ENCODE assay signal across 18 cellular contexts in the genomic region with DNA sequence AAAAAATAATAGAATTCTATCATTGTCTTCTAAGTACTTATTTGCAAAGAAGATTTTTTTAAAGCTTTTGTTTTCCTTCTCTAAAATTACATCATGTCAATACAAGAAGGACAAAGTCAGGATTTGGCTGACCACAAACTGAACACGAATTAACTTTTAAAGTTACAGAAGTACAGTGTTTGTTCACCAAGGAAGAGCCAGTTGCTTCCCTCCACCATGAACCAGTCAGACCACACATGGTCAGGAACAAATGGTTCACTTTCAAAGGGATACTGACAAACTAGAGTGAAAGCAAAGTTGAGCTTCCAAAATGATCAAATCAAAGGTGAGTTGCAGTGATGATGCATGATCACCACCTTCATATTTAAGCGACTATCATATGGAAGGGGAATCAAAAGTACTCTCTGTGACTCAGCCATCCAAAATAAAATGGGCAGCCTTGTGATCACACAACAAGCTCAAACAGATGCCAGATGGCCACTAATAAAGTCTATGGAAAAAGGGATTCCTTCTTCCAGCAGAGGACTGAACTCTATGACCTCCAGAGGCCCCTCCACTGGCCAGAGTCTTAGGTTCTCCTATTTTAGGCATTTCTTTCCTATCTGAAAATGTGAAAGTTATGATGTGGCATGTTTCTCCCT. TPM values are rescaled to one million over a fixed set of nuclear protein-coding genes. Genes with fewer than 3 reads are reported as not detected.
A peak's percentile ranks its signal among the peaks of the same experiment; 100 is the strongest.
DNase-seq lines count a peak whose midpoint lies in the region; ATAC-seq, FAIRE-seq and TF ChIP-seq lines count a peak whose summit lies in the region.
"Had no signal": no experiment of that assay in that cellular context is flagged by ENCODE, and none has a peak within 500 bp of the region (broad histone marks: within the 10 kb centered on the region; RNA-seq: fewer than 3 reads in every experiment).

No MANE protein-coding gene starts in this region.

- H4K20me1 ChIP-seq in K562 (replicated peaks; ENCODE audit: control insufficient read depth, insufficient read depth, low read length) = 0 out of 2 replicates have a peak, but pooled peaks cover 2% of the 10 kb centered on the region

- no peak for TF ChIP-seq POLR2A in K562 (conservative IDR thresholded peaks at IDR 0.05)
- TF ChIP-seq POLR2A in right lobe of liver (IDR thresholded peaks at IDR 0.05) = no peak

- H3K9me1 ChIP-seq in K562 (ENCODE audit: control insufficient read depth, insufficient read depth, low read length) = no peaks in the 10 kb centered on the region

- no peak overlapping the region for H3K27ac ChIP-seq in K562 (ENCODE audit: extremely low read depth, low read depth, low read length)
- H3K27ac ChIP-seq in right lobe of liver = no peak overlapping the region
- no peak overlapping the region for H3K27ac ChIP-seq in RWPE1
- H3K27ac ChIP-seq: PC-9 had no signal

- H2AFZ ChIP-seq in K562 (ENCODE audit: low read depth, low read length) = no peak overlapping the region
- H2AFZ ChIP-seq: PC-9 had no signal

- H3K27me3 ChIP-seq in K562 (ENCODE audit: control insufficient read depth in 2 of 2, insufficient read depth in 2 of 2, low read length in 2 of 2) (no peaks in the 10 kb centered on the region), right lobe of liver (no peaks in the 10 kb centered on the region)

- CTCF ChIA-PET in K562 (lab: Yijun Ruan, JAX; ENCODE audit: low intra/inter-chr PET ratio) (no interaction called here), RWPE1 (lab: Yijun Ruan, JAX) (no interaction called here)

- H3K4me3 ChIP-seq in K562 (no peak overlapping the region), right lobe of liver (no peak overlapping the region)
- H3K4me3 ChIP-seq: PC-9, smooth muscle cell had no signal

- 54% methylated on average over 2 of the region's 2 CpGs for WGBS in K562 (ENCODE audit: insufficient coverage, low coverage, missing lambda C conversion rate)
- 13% methylated on average over 1 of the region's 2 CpGs for WGBS in right lobe of liver (ENCODE audit: insufficient coverage, low coverage, low lambda C conversion rate, missing lambda C conversion rate)

- in situ Hi-C loops in K562 (cut with MboI) = loop anchor here (5.0 kb wide), 1 partner anchor 104 kb away; a partner anchor contains a TSS

- FAIRE-seq in K562 (lab: Jason Lieb, UNC) = no peak
- FAIRE-seq: GM18507 had no signal

- no peak overlapping the region for H3K4me2 ChIP-seq in K562 (ENCODE audit: insufficient read depth, low read length)
- H3K4me2 ChIP-seq: PC-9, smooth muscle cell had no signal

- no peak overlapping the region for H3K9ac ChIP-seq in K562 (ENCODE audit: insufficient read depth in 1 of 2, low read depth in 2 of 2, low read length in 2 of 2)

- no peaks in the 10 kb centered on the region; a peak in 1 of 5 replicates for H3K4me1 ChIP-seq in K562 (replicated peaks in 1 of 2; ENCODE audit: control insufficient read depth in 2 of 2, insufficient read depth in 2 of 2, low read length in 2 of 2)
- peaks cover 0 to 35% (median 6%) of the 10 kb centered on the region in 4 donors for H3K4me1 ChIP-seq in right lobe of liver

- intact Hi-C loops in K562 (cut with micrococcal nuclease) (no loop called here), right lobe of liver (cut with DNase I) (no loop called here)

- TF ChIP-seq RAD21 in K562 (CRISPR knock-in tag; conservative IDR thresholded peaks at IDR 0.05 in 1 of 2, IDR thresholded peaks at IDR 0.05 in 1 of 2) = no peak

- POLR2A ChIA-PET in K562 (lab: Yijun Ruan, JAX) (interaction anchor here (1.0 to 1.8 kb wide), 5 partner anchors 8 to 64 kb away, joined by 3 to 4 read pairs (median 3); a partner anchor contains a TSS), RWPE1 (lab: Yijun Ruan, JAX; ENCODE audit: low non-redundant PET) (no interaction called here)

- H3K79me2 ChIP-seq in K562 (ENCODE audit: control insufficient read depth, insufficient read depth, low read length) = peaks cover 100% of the 10 kb centered on the region

- ATAC-seq in K562 (peak; percentile 36), right lobe of liver (peak; percentile 17 to 52 (median 32)), HG02588 (IDR thresholded peaks at IDR 0.05; ENCODE audit: unreplicated experiment) (no peak), HG02852 (IDR thresholded peaks at IDR 0.05; ENCODE audit: unreplicated experiment) (no peak)

- no TSS peak for BruUV-seq in K562 (replicated peaks; lab: Mats Ljungman, UMichigan)

- DNase-seq in CD1c-positive myeloid dendritic cell (ENCODE audit: extremely low spot score) (peak; percentile 5), M059J (ENCODE audit: low read depth) (peak; percentile 17), K562 (ENCODE audit: extremely low read depth in 1 of 4, low spot score in 3 of 4) (no peak), right lobe of liver (no peak), RWPE1 (ENCODE audit: low spot score) (no peak), C1 segment of cervical spinal cord (lab: John Stamatoyannopoulos, UW) (no peak)
- DNase-seq: activated CD4-positive, alpha-beta T cell treated with anti-CD3 and anti-CD28 coated beads for 4 hours; CD8-positive, alpha-beta memory T cell; Kasumi-1; NCI-H1436 treated with DMSO at 0.1 percent for 48 hours; NCI-H2171; PC-9; posterior cingulate gyrus; stimulated activated CD4-positive, alpha-beta T cell treated with anti-CD3 and anti-CD28 coated beads, Interleukin-4, amount 100 ng/mL, for 24 hours had no signal

- H3K36me3 ChIP-seq in K562 (ENCODE audit: control insufficient read depth, insufficient read depth, low read length) (peaks cover 35% of the 10 kb centered on the region; the same call in 2 of the 3 replicates), right lobe of liver (no peaks in the 10 kb centered on the region)

- TF ChIP-seq EP300 in K562 (IDR thresholded peaks at IDR 0.05; ENCODE audit: low read length) = no peak

- TF ChIP-seq CTCF in K562 (IDR thresholded peaks at IDR 0.05 in 2 of 3, conservative IDR thresholded peaks at IDR 0.05 in 1 of 3; ENCODE audit: insufficient read depth in 2 of 3, low read depth in 1 of 3, low read length in 3 of 3) = no peak
- TF ChIP-seq CTCF in right lobe of liver (IDR thresholded peaks at IDR 0.05) = no peak
- TF ChIP-seq CTCF in RWPE1 (conservative IDR thresholded peaks at IDR 0.05; ENCODE audit: low read depth) = no peak

- peaks cover 4% of the 10 kb centered on the region; the same call in 1 of the 2 replicates for H3K9me3 ChIP-seq in K562 (replicated peaks; ENCODE audit: control insufficient read depth, insufficient read depth, low read depth, low read length)
- H3K9me3 ChIP-seq in right lobe of liver = no peaks in the 10 kb centered on the region

TF ChIP-seq in K562, 482 proteins besides CTCF, POLR2A, EP300 and RAD21:
- no peak for TF ChIP-seq PHB2 (IDR thresholded peaks at IDR 0.05; ENCODE audit: low read depth)
- TF ChIP-seq, protein P1, sequence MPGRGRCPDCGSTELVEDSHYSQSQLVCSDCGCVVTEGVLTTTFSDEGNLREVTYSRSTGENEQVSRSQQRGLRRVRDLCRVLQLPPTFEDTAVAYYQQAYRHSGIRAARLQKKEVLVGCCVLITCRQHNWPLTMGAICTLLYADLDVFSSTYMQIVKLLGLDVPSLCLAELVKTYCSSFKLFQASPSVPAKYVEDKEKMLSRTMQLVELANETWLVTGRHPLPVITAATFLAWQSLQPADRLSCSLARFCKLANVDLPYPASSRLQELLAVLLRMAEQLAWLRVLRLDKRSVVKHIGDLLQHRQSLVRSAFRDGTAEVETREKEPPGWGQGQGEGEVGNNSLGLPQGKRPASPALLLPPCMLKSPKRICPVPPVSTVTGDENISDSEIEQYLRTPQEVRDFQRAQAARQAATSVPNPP (IDR thresholded peaks at IDR 0.05; ENCODE audit: borderline replicate concordance, insufficient read depth, insufficient read length) = no peak
- TF ChIP-seq CTBP1 (IDR thresholded peaks at IDR 0.05; ENCODE audit: borderline replicate concordance) = no peak
- TF ChIP-seq SUPT5H (IDR thresholded peaks at IDR 0.05) = no peak
- TF ChIP-seq SRF (CRISPR knock-in tag; IDR thresholded peaks at IDR 0.05) = no peak
- TF ChIP-seq MTA1 (IDR thresholded peaks at IDR 0.05; ENCODE audit: borderline replicate concordance) = no peak
- TF ChIP-seq TEAD4 (IDR thresholded peaks at IDR 0.05; ENCODE audit: low read length) = no peak
- TF ChIP-seq TEAD4 (CRISPR knock-in tag; IDR thresholded peaks at IDR 0.05; ENCODE audit: borderline replicate concordance) = no peak
- TF ChIP-seq ZNF134 (CRISPR knock-in tag; conservative IDR thresholded peaks at IDR 0.05) = no peak
- TF ChIP-seq, protein P2, sequence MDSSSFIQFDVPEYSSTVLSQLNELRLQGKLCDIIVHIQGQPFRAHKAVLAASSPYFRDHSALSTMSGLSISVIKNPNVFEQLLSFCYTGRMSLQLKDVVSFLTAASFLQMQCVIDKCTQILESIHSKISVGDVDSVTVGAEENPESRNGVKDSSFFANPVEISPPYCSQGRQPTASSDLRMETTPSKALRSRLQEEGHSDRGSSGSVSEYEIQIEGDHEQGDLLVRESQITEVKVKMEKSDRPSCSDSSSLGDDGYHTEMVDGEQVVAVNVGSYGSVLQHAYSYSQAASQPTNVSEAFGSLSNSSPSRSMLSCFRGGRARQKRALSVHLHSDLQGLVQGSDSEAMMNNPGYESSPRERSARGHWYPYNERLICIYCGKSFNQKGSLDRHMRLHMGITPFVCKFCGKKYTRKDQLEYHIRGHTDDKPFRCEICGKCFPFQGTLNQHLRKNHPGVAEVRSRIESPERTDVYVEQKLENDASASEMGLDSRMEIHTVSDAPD (CRISPR knock-in tag; IDR thresholded peaks at IDR 0.05) = no peak

RNA-seq across cellular contexts. Expression of a gene that starts 13.1 kb away (rescaled TPM):
- 7.3 and 10.4 TPM in 2 replicates for total RNA-seq in M059J (2014; rRNA removed; shearing (Covaris generic))
- total RNA-seq in K562 (2011; cell fraction: chromatin; rRNA removed; ENCODE audit: low replicate concordance) = 39.6 and 65.6 TPM in 2 replicates
- total RNA-seq in K562 (2011; cell fraction: nucleolus; rRNA removed) = 22.3 and 29.6 TPM in 2 replicates
- 35.5 and 41.1 TPM in 2 replicates for total RNA-seq in K562 (2011; cell fraction: nucleoplasm; rRNA removed)
- total RNA-seq in K562 (2014; rRNA removed) (20.4 and 24.5 TPM in 2 replicates), K562 (2014; rRNA removed; fragmentation: Illumina TruSeq; extraction: Trizol) (29.8 and 33.2 TPM in 2 replicates), K562 (2015; rRNA removed; fragmentation: Illumina TruSeq; extraction: Trizol) (23.5 and 25.7 TPM in 2 replicates), K562 (2021) (26.2 and 30.7 TPM in 2 replicates), right lobe of liver (10 to 100 TPM in 1 of 6 experiments, 1 to 10 TPM in 5; 3.3 to 10.2 (median 6.6) TPM)
- polyA plus RNA-seq in K562 (2011; rRNA removed) (6.3 and 11.0 TPM in 2 replicates), K562 (2014; fragmentation: Illumina TruSeq; extraction: Trizol) (14.9 and 16.2 TPM in 2 replicates), K562 (2014; fragmentation: Nextera tagmentation; extraction: Ambion mirVana) (10 to 100 TPM; 14.2 to 33.5 TPM), K562 (2014; rRNA removed) (18.8 and 19.8 TPM in 2 replicates)
- 3.8 and 11.5 TPM in 2 replicates for polyA plus RNA-seq in K562 (2011; cell fraction: cytosol; rRNA removed)
- 12.9 and 20.4 TPM in 2 replicates for polyA plus RNA-seq in K562 (2011; cell fraction: nucleus; rRNA removed)
- 6.8 and 9.8 TPM in 2 replicates for polyA plus RNA-seq in K562 (2012)
- polyA minus RNA-seq in K562 (2011; rRNA and poly(A)+ RNA removed) = 12.7 and 24.4 TPM in 2 replicates
- 6.4 and 13.5 TPM in 2 replicates for polyA minus RNA-seq in K562 (2011; cell fraction: cytosol; rRNA and poly(A)+ RNA removed)
- 6.9 and 22.4 TPM in 2 replicates for polyA minus RNA-seq in K562 (2011; cell fraction: nucleus; rRNA and poly(A)+ RNA removed)

Comparison
In these comparisons a context has a peak if more than half of its experiments do, and no peak if none do; other contexts are left out.
1. DNase-seq: peak in CD1c-positive myeloid dendritic cell (single experiment) and M059J (single experiment); none in K562 (0 of 4), right lobe of liver (0 of 3), RWPE1 (single experiment) and C1 segment of cervical spinal cord (0 of 14).
2. ATAC-seq: peak in K562 (single experiment) and right lobe of liver (4 of 4); none in HG02588 (single experiment) and HG02852 (single experiment).